ENCODE assay signal across 7 cellular contexts in the genomic region with DNA sequence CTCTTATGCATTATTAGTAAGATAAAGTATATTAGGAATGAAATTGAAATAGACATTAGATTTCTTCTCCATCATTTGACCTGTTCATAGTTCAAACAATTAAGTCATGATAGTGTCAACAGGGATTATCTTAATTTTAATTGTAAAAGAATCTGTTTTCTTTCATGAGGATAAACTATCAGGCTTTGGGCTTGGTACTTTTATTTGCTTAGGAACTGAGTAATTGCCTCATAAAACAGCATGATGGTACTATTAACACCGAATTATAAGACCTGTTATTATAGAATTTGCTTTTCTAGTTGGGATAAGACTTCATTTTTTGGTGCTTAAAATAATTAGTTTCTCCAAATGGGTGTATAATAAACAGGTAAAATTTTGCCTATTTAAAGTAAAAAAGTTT.
"Had no signal": no experiment of that assay in that cellular context is flagged by ENCODE, and none has a peak within 500 bp of the region (broad histone marks: within the 10 kb centered on the region; RNA-seq: fewer than 3 reads in every experiment).

No MANE protein-coding gene starts in this region.

- ATAC-seq: HCT116, K562 had no signal

- H3K9ac ChIP-seq: GM23248 had no signal

- H3K4me3 ChIP-seq: GM23248, HAP-1, K562 had no signal

- DNase-seq: GM23248, GOT3, H7, IMR-90 had no signal

- H3K27ac ChIP-seq: GM23248 had no signal

- H3K9me3 ChIP-seq: HAP-1 had no signal
